In the genomic region with DNA sequence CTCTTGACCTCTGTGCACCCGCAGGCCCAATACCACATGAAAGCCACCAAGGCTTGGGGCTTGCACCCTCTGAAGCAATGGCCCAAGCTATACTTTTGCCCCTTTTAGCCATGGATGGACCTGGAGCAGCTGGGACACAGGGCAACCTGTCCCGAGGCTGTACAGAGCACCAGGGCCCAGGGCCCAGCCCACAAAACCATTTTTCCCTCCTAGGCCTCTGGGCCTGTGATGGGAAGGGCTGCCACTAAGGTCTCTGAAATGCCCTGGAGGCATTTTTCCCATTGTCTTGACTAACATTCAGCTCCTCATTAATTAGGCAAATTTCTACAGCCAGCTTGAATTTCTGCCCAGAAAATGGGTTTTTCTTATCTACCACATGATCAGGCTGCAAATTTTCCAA, we compare ENCODE assay signal across 11 cellular contexts.
"Had no signal": no experiment of that assay in that cellular context is flagged by ENCODE, and none has a peak within 500 bp of the region (broad histone marks: within the 10 kb centered on the region; RNA-seq: fewer than 3 reads in every experiment).

No MANE protein-coding gene starts in this region.

- ATAC-seq: GM23338, HCT116 had no signal

- H3K4me2 ChIP-seq: GM23338 had no signal

- H3K36me3 ChIP-seq: HAP-1 had no signal

- H3K27ac ChIP-seq: GM23248 had no signal

- H3K4me3 ChIP-seq: GM23248, GM23338, HAP-1 had no signal

- H3K9me3 ChIP-seq: HAP-1 had no signal

- DNase-seq: GM23248, GOT3, H7, H9, HCEC 1CT, HFFc6 had no signal

- FAIRE-seq: H1, H54 had no signal

- H2AFZ ChIP-seq: GM23248, GM23338 had no signal

- H3K9ac ChIP-seq: GM23248 had no signal

- H3K4me1 ChIP-seq: HAP-1 had no signal
